31 cellular contexts compared by ENCODE assay signal in genomic region chr20:42864116-42864515, GRCh38.
"Had no signal": no experiment of that assay in that cellular context is flagged by ENCODE, and none has a peak within 500 bp of the region (broad histone marks: within the 10 kb centered on the region; RNA-seq: fewer than 3 reads in every experiment).

No MANE protein-coding gene starts in this region.

- H3K27ac ChIP-seq: adrenal gland, body of pancreas, cardiac muscle cell, colonic mucosa, esophagus muscularis mucosa, foreskin keratinocyte, gastroesophageal sphincter, heart right ventricle, WERI-Rb-1 had no signal

- H3K36me3 ChIP-seq: adrenal gland, cardiac muscle cell, colonic mucosa, esophagus muscularis mucosa, gastroesophageal sphincter, heart right ventricle, WERI-Rb-1 had no signal

- H3K9me3 ChIP-seq: adrenal gland, body of pancreas, colonic mucosa, esophagus muscularis mucosa, gastroesophageal sphincter, heart right ventricle had no signal

- DNase-seq: activated B cell treated with CpG ODN at 0.5 μM for 24 hours; activated CD4-positive, alpha-beta T cell treated with anti-CD3 and anti-CD28 coated beads for 48 hours; activated CD4-positive, alpha-beta T cell treated with anti-CD3 and anti-CD28 coated beads, Interleukin-2, amount 50 U/mL, for 1 hour; activated CD4-positive, alpha-beta T cell treated with anti-CD3 and anti-CD28 coated beads, Interleukin-2, amount 50 U/mL, for 48 hours; activated CD8-positive, alpha-beta memory T cell treated with anti-CD3 and anti-CD28 coated beads for 24 hours; activated CD8-positive, alpha-beta T cell treated with anti-CD3 and anti-CD28 coated beads for 36 hours; activated effector memory CD4-positive, alpha-beta T cell treated with anti-CD3 and anti-CD28 coated beads, Interleukin-2, amount 50 U/mL, for 16 hours; activated naive CD4-positive, alpha-beta T cell treated with anti-CD3 and anti-CD28 coated beads for 36 hours; activated naive CD8-positive, alpha-beta T cell treated with anti-CD3 and anti-CD28 coated beads for 36 hours; activated naive CD8-positive, alpha-beta T cell treated with anti-CD3 and anti-CD28 coated beads, Interleukin-2, amount 50 U/mL, for 24 hours; activated T-cell treated with anti-CD3 and anti-CD28 coated beads, Interleukin-2, amount 50 U/mL, for 1 hour; activated T-cell treated with anti-CD3 and anti-CD28 coated beads, Interleukin-2, amount 50 U/mL, for 48 hours; adrenal gland; amygdala; aorta; body of pancreas; central memory CD4-positive, alpha-beta T cell; cerebellar nuclear complex; colonic mucosa; effector memory CD4-positive, alpha-beta T cell; erythroblast; foreskin keratinocyte; heart right ventricle; T-helper 1 cell; T-helper 17 cell; T1000; WERI-Rb-1 had no signal

- H3K4me3 ChIP-seq: adrenal gland, body of pancreas, cardiac muscle cell, colonic mucosa, esophagus muscularis mucosa, gastroesophageal sphincter, heart right ventricle had no signal

- ATAC-seq: activated CD4-positive, CD25-positive, alpha-beta regulatory T cell treated with anti-CD3 and anti-CD28 coated beads, Interleukin-2, amount 50 U/mL, for 24 hours; activated CD8-positive, alpha-beta T cell treated with anti-CD3 and anti-CD28 coated beads for 36 hours; activated naive CD8-positive, alpha-beta T cell treated with anti-CD3 and anti-CD28 coated beads, Interleukin-2, amount 50 U/mL, for 24 hours; body of pancreas; foreskin keratinocyte; gastroesophageal sphincter; heart right ventricle; T-helper 17 cell had no signal

- H3K4me1 ChIP-seq: adrenal gland, body of pancreas, colonic mucosa, esophagus muscularis mucosa, foreskin keratinocyte, gastroesophageal sphincter, heart right ventricle had no signal

- H3K27me3 ChIP-seq: adrenal gland, body of pancreas, cardiac muscle cell, colonic mucosa, esophagus muscularis mucosa, foreskin keratinocyte had no signal
